In genomic region chr14:37594238-37594915, GRCh38 we compare ENCODE assay signal across 1 cellular context.
A peak's percentile ranks its signal among the peaks of the same experiment; 100 is the strongest.
TF ChIP-seq lines count a peak whose summit lies in the region.

No MANE protein-coding gene starts in this region.

TF ChIP-seq in HepG2, 621 proteins besides CTCF, POLR2A, EP300 and RAD21 (continued from another document and continues in another):
- TF ChIP-seq CEBPZ (IDR thresholded peaks at IDR 0.05; ENCODE audit: low read length), result no peak
- peak; percentile 91 for TF ChIP-seq ZNF317 (CRISPR knock-in tag; IDR thresholded peaks at IDR 0.05)
- TF ChIP-seq FOXP4 (CRISPR knock-in tag; IDR thresholded peaks at IDR 0.05), result peak; percentile 67
- no peak; the same call in 1 of the 2 replicates for TF ChIP-seq ZNF703 (CRISPR knock-in tag; IDR thresholded peaks at IDR 0.05; ENCODE audit: borderline replicate concordance)
- TF ChIP-seq HNF1A (IDR thresholded peaks at IDR 0.05; ENCODE audit: low read depth), result no peak
- 0 out of 2 replicates have a peak, but pooled peaks have one; percentile 14 for TF ChIP-seq HNF1A (CRISPR knock-in tag; IDR thresholded peaks at IDR 0.05; ENCODE audit: borderline replicate concordance)
- TF ChIP-seq ZFAT (CRISPR knock-in tag; conservative IDR thresholded peaks at IDR 0.05), result peak; percentile 25; the same call in 1 of the 2 replicates
- TF ChIP-seq ZNF225 (CRISPR knock-in tag; IDR thresholded peaks at IDR 0.05), result peak; percentile 89
- no peak; the same call in 1 of the 2 replicates for TF ChIP-seq MXD4 (CRISPR knock-in tag; IDR thresholded peaks at IDR 0.05)
- TF ChIP-seq SMAD3 (CRISPR knock-in tag; IDR thresholded peaks at IDR 0.05), result peak; percentile 98
- TF ChIP-seq ZNF468 (CRISPR knock-in tag; IDR thresholded peaks at IDR 0.05), result peak; percentile 64; the same call in 1 of the 2 replicates
- no peak for TF ChIP-seq CHD2 (IDR thresholded peaks at IDR 0.05; ENCODE audit: low read depth, low read length)
- no peak for TF ChIP-seq ZNF329 (CRISPR knock-in tag; IDR thresholded peaks at IDR 0.05; ENCODE audit: low read depth)
- no peak for TF ChIP-seq PAX8 (CRISPR knock-in tag; IDR thresholded peaks at IDR 0.05; ENCODE audit: borderline replicate concordance)
- TF ChIP-seq ZNF124 (CRISPR knock-in tag; IDR thresholded peaks at IDR 0.05), result peak; percentile 76; the same call in 1 of the 2 replicates
- TF ChIP-seq ZNF451 (CRISPR knock-in tag; IDR thresholded peaks at IDR 0.05), result no peak; the same call in 1 of the 2 replicates
- peak; percentile 66 for TF ChIP-seq PHF5A (CRISPR knock-in tag; IDR thresholded peaks at IDR 0.05; ENCODE audit: low read depth, unreplicated experiment)
- peak; percentile 52; the same call in 1 of the 2 replicates for TF ChIP-seq BORCS8-MEF2B (CRISPR knock-in tag; IDR thresholded peaks at IDR 0.05)
- TF ChIP-seq ZNF850 (CRISPR knock-in tag; conservative IDR thresholded peaks at IDR 0.05), result 0 out of 2 replicates have a peak, but pooled peaks have one; percentile 16
- TF ChIP-seq HDAC1 (CRISPR knock-in tag; IDR thresholded peaks at IDR 0.05), result no peak; the same call in 1 of the 2 replicates
- TF ChIP-seq ZFP62 (CRISPR knock-in tag; IDR thresholded peaks at IDR 0.05), result no peak
- 0 out of 2 replicates have a peak, but pooled peaks have one; percentile 42 for TF ChIP-seq SIN3B (IDR thresholded peaks at IDR 0.05; ENCODE audit: low read length)
- TF ChIP-seq CENPBD1 (CRISPR knock-in tag; IDR thresholded peaks at IDR 0.05; ENCODE audit: borderline replicate concordance, low read depth), result no peak
- TF ChIP-seq KDM1A (CRISPR knock-in tag; IDR thresholded peaks at IDR 0.05), result no peak; the same call in none of the 2 replicates
- peak; percentile 97 for TF ChIP-seq ZNF142 (CRISPR knock-in tag; IDR thresholded peaks at IDR 0.05)
- TF ChIP-seq ZNF652 (CRISPR knock-in tag; IDR thresholded peaks at IDR 0.05; ENCODE audit: borderline replicate concordance, low read depth), result peak; percentile 23; the same call in 1 of the 2 replicates
- TF ChIP-seq TBX2 (CRISPR knock-in tag; IDR thresholded peaks at IDR 0.05; ENCODE audit: borderline replicate concordance), result no peak
- TF ChIP-seq ATF3 (CRISPR knock-in tag; IDR thresholded peaks at IDR 0.05), result peak; percentile 30
- TF ChIP-seq ZHX2 (IDR thresholded peaks at IDR 0.05; ENCODE audit: low read depth), result peak; percentile 63; the same call in 1 of the 2 replicates
- TF ChIP-seq ZHX2 (CRISPR knock-in tag; IDR thresholded peaks at IDR 0.05; ENCODE audit: borderline replicate concordance), result no peak; the same call in 1 of the 2 replicates
- no peak for TF ChIP-seq ZFP41 (CRISPR knock-in tag; IDR thresholded peaks at IDR 0.05; ENCODE audit: borderline replicate concordance)
- no peak; the same call in 1 of the 2 replicates for TF ChIP-seq WIZ (CRISPR knock-in tag; IDR thresholded peaks at IDR 0.05)
- TF ChIP-seq HDAC6 (IDR thresholded peaks at IDR 0.05; ENCODE audit: low read depth, low read length), result no peak
- TF ChIP-seq RFX1 (IDR thresholded peaks at IDR 0.05), result no peak
- TF ChIP-seq RBFOX2 (IDR thresholded peaks at IDR 0.05; ENCODE audit: low read depth, low read length), result no peak
- TF ChIP-seq SIN3A (IDR thresholded peaks at IDR 0.05; ENCODE audit: borderline replicate concordance, low read depth, low read length), result peak; percentile 68
- TF ChIP-seq SOX5 (CRISPR knock-in tag; IDR thresholded peaks at IDR 0.05; ENCODE audit: borderline replicate concordance), result peak; percentile 83
- TF ChIP-seq ZNF558 (CRISPR knock-in tag; IDR thresholded peaks at IDR 0.05; ENCODE audit: borderline replicate concordance), result 0 out of 2 replicates have a peak, but pooled peaks have one; percentile 31
- no peak for TF ChIP-seq NCOA5 (CRISPR knock-in tag; IDR thresholded peaks at IDR 0.05)
